28 cellular contexts compared by ENCODE assay signal in genomic region chr2:60453896-60454295, GRCh38.
DNase-seq lines count a peak whose midpoint lies in the region; ATAC-seq and TF ChIP-seq lines count a peak whose summit lies in the region.
"Had no signal": no experiment of that assay in that cellular context is flagged by ENCODE, and none has a peak within 500 bp of the region (broad histone marks: within the 10 kb centered on the region; RNA-seq: fewer than 3 reads in every experiment).

No MANE protein-coding gene starts in this region.

- 0 out of 2 replicates have a peak, but pooled peaks cover 5% of the 10 kb centered on the region for H3F3A ChIP-seq in GM23338 (replicated peaks; ENCODE audit: low read depth)

- H3K4me3 ChIP-seq in GM23338 (0 out of 2 replicates have a peak overlapping the region, but pooled peaks have one; percentile 17), liver (ENCODE audit: low read depth in 1 of 3, low read length in 3 of 3) (no peak overlapping the region), retinal pigment epithelial cell (ENCODE audit: low read length) (no peak overlapping the region), transverse colon (no peak overlapping the region)
- H3K4me3 ChIP-seq: BLaER1, dorsolateral prefrontal cortex, lower lobe of right lung, thyroid gland had no signal

- in situ Hi-C loops in transverse colon (cut with MboI; ENCODE audit: low pct_ligation_motif_present in 1 of 4, low pct_unique_long_range_greater_than_20kb in 1 of 4, low sequenced_read_pairs in 3 of 4), result no loop called here

- H3K27me3 Mint-ChIP-seq in GM23338 (ENCODE audit: insufficient read depth, low read depth, poor library complexity) (peaks cover 7% of the 10 kb centered on the region), brain (no peaks in the 10 kb centered on the region)
- H3K27me3 Mint-ChIP-seq in activated CD4-positive, alpha-beta memory T cell treated with anti-CD3 and anti-CD28 coated beads, Interleukin-2, amount 10 ng/mL, durations not matched to agents 7 days and 5 days, result peaks cover 4% of the 10 kb centered on the region
- H3K27me3 Mint-ChIP-seq: activated naive CD8-positive, alpha-beta T cell treated with anti-CD3 and anti-CD28 coated beads, Interleukin-2, amount 50 U/mL, for 24 hours had no signal

- peak overlapping the region; percentile 72 for H3K4me2 ChIP-seq in GM23338
- H3K4me2 ChIP-seq: BLaER1 had no signal

- no peaks in the 10 kb centered on the region for H3K9me3 ChIP-seq in liver (ENCODE audit: control insufficient read depth in 4 of 4, low read length in 3 of 4)
- no peaks in the 10 kb centered on the region for H3K9me3 ChIP-seq in transverse colon
- H3K9me3 ChIP-seq: BLaER1, lower lobe of right lung, thyroid gland had no signal

- 86% methylated on average over 9 of the region's 9 CpGs for WGBS in liver
- WGBS in transverse colon (ENCODE audit: low coverage in 1 of 2), 2 donors, result 85 to 93% methylated on average over 9 of the region's 9 CpGs

- no peak for TF ChIP-seq RAD21 in liver (IDR thresholded peaks at IDR 0.05)

- H3K27me3 ChIP-seq in GM23338 (ENCODE audit: insufficient read depth), result no peaks in the 10 kb centered on the region
- H3K27me3 ChIP-seq in liver (ENCODE audit: control insufficient read depth in 4 of 4, insufficient read depth in 4 of 4, low read length in 3 of 4), result no peaks in the 10 kb centered on the region
- no peaks in the 10 kb centered on the region for H3K27me3 ChIP-seq in transverse colon
- H3K27me3 ChIP-seq: BLaER1, dorsolateral prefrontal cortex, thyroid gland had no signal

- H3K4me1 Mint-ChIP-seq in GM23338, result peaks cover 58% of the 10 kb centered on the region
- H3K4me1 Mint-ChIP-seq in brain, result peaks cover 25% of the 10 kb centered on the region
- H3K4me1 Mint-ChIP-seq in activated CD4-positive, alpha-beta memory T cell treated with anti-CD3 and anti-CD28 coated beads, Interleukin-2, amount 10 ng/mL, durations not matched to agents 7 days and 5 days, result no peaks in the 10 kb centered on the region
- H3K4me1 Mint-ChIP-seq: activated CD4-positive, alpha-beta T cell treated with anti-CD3 and anti-CD28 coated beads, Interleukin-2, amount 10 ng/mL, durations not matched to agents 24 days and 14 days had no signal

- POLR2A ChIA-PET in activated CD4-positive, alpha-beta memory T cell treated with anti-CD3 and anti-CD28 coated beads, Interleukin-2, amount 10 ng/mL, durations not matched to agents 7 days and 5 days (lab: Charles Lee), result no interaction called here

- H3K9me2 ChIP-seq in GM23338 (ENCODE audit: insufficient read depth), result no peaks in the 10 kb centered on the region

- CTCF ChIA-PET in activated CD4-positive, alpha-beta memory T cell treated with anti-CD3 and anti-CD28 coated beads, Interleukin-2, amount 10 ng/mL, durations not matched to agents 7 days and 5 days (lab: Charles Lee), result no interaction called here

- TF ChIP-seq EP300 in transverse colon (IDR thresholded peaks at IDR 0.05; ENCODE audit: low read depth), result no peak

- no peak for DNase-seq in GM23338 (ENCODE audit: low spot score)
- peak; percentile 24 for DNase-seq in retinal pigment epithelial cell (ENCODE audit: low read depth)
- no peak for DNase-seq in transverse colon
- no peak for DNase-seq in Kasumi-1 (lab: John Stamatoyannopoulos, UW)
- no peak for DNase-seq in activated CD4-positive, alpha-beta memory T cell treated with anti-CD3 and anti-CD28 coated beads, Interleukin-2, amount 10 ng/mL, durations not matched to agents 7 days and 5 days
- DNase-seq: activated CD4-positive, alpha-beta T cell treated with anti-CD3 and anti-CD28 coated beads, Interleukin-2, amount 10 ng/mL, durations not matched to agents 24 days and 14 days; activated naive CD8-positive, alpha-beta T cell treated with anti-CD3 and anti-CD28 coated beads, Interleukin-2, amount 50 U/mL, for 24 hours; activated T-cell treated with anti-CD3 and anti-CD28 coated beads, Interleukin-2, amount 50 U/mL, for 4 hours; cerebellar nuclear complex; DMS153; dorsolateral prefrontal cortex; KG1; kidney glomerular epithelial cell; lower lobe of right lung; NCI-H1436 treated with DMSO at 0.1 percent for 48 hours; NCI-H510A; posterior cingulate gyrus; SHP77 treated with DMSO at 0.1 percent for 48 hours; stimulated activated CD4-positive, alpha-beta T cell treated with anti-CD3 and anti-CD28 coated beads, Interleukin-4, amount 100 ng/mL, for 4 hours; stimulated activated naive CD4-positive, alpha-beta T cell treated with Interleukin-2 at 50 U/mL for 16 hours; thyroid gland had no signal

- intact Hi-C loops in transverse colon (cut with DNase I; ENCODE audit: low total_unique reads), result no loop called here

- peak; percentile 20 for ATAC-seq in GM23338
- ATAC-seq in HG03457 (IDR thresholded peaks at IDR 0.05; ENCODE audit: unreplicated experiment), result no peak
- ATAC-seq: activated naive CD8-positive, alpha-beta T cell treated with anti-CD3 and anti-CD28 coated beads, Interleukin-2, amount 50 U/mL, for 24 hours; activated T-cell treated with anti-CD3 and anti-CD28 coated beads, Interleukin-2, amount 50 U/mL, for 4 hours; sciatic nerve had no signal

- H3K36me3 Mint-ChIP-seq in GM23338 (ENCODE audit: low read depth), result peaks cover 4% of the 10 kb centered on the region; the same call in 1 of the 3 replicates
- H3K36me3 Mint-ChIP-seq in brain, result peaks cover 54% of the 10 kb centered on the region
- no peaks in the 10 kb centered on the region for H3K36me3 Mint-ChIP-seq in activated CD4-positive, alpha-beta memory T cell treated with anti-CD3 and anti-CD28 coated beads, Interleukin-2, amount 10 ng/mL, durations not matched to agents 7 days and 5 days (ENCODE audit: low read depth)

- TF ChIP-seq POLR2A in transverse colon (IDR thresholded peaks at IDR 0.05), result no peak

- H3K9me3 Mint-ChIP-seq in GM23338 (no peaks in the 10 kb centered on the region), brain (peaks cover 0 to 9% (median 4%) of the 10 kb centered on the region in 5 experiments)
- no peaks in the 10 kb centered on the region for H3K9me3 Mint-ChIP-seq in activated CD4-positive, alpha-beta memory T cell treated with anti-CD3 and anti-CD28 coated beads, Interleukin-2, amount 10 ng/mL, durations not matched to agents 7 days and 5 days
- H3K9me3 Mint-ChIP-seq: activated CD4-positive, alpha-beta T cell treated with anti-CD3 and anti-CD28 coated beads, Interleukin-2, amount 10 ng/mL, durations not matched to agents 24 days and 14 days; activated naive CD8-positive, alpha-beta T cell treated with anti-CD3 and anti-CD28 coated beads, Interleukin-2, amount 50 U/mL, for 24 hours; activated T-cell treated with anti-CD3 and anti-CD28 coated beads, Interleukin-2, amount 50 U/mL, for 4 hours; T-helper 2 cell treated with Interferon-gamma antibody and Interleukin-4, amounts not matched to agents 5 μg/mL and 100 μg/mL, for 36 hours had no signal

- peak overlapping the region; percentile 81 for H3K27ac ChIP-seq in GM23338 (ENCODE audit: low read depth)
- no peak overlapping the region for H3K27ac ChIP-seq in liver (ENCODE audit: low read depth in 1 of 2, low read length in 2 of 2)
- H3K27ac ChIP-seq in transverse colon, result no peak overlapping the region
- H3K27ac ChIP-seq: BLaER1, dorsolateral prefrontal cortex, lower lobe of right lung, thyroid gland had no signal

- H2AFZ ChIP-seq in GM23338, result no peak overlapping the region

- no peaks in the 10 kb centered on the region for H3K36me3 ChIP-seq in GM23338 (ENCODE audit: insufficient read depth)
- H3K36me3 ChIP-seq in liver (ENCODE audit: control insufficient read depth in 4 of 4, insufficient read depth in 3 of 4, low read depth in 1 of 4, low read length in 3 of 4), result no peaks in the 10 kb centered on the region
- peaks cover 0 to 4% (median 0%) of the 10 kb centered on the region in 4 donors for H3K36me3 ChIP-seq in transverse colon
- H3K36me3 ChIP-seq: lower lobe of right lung, thyroid gland had no signal

- H3K4me3 Mint-ChIP-seq in GM23338 (no peak overlapping the region), brain (no peak overlapping the region)
- H3K4me3 Mint-ChIP-seq in activated CD4-positive, alpha-beta memory T cell treated with anti-CD3 and anti-CD28 coated beads, Interleukin-2, amount 10 ng/mL, durations not matched to agents 7 days and 5 days, result no peak overlapping the region
- H3K4me3 Mint-ChIP-seq: activated CD4-positive, alpha-beta T cell treated with anti-CD3 and anti-CD28 coated beads, Interleukin-2, amount 10 ng/mL, durations not matched to agents 24 days and 14 days; activated naive CD8-positive, alpha-beta T cell treated with anti-CD3 and anti-CD28 coated beads, Interleukin-2, amount 50 U/mL, for 24 hours; activated T-cell treated with anti-CD3 and anti-CD28 coated beads, Interleukin-2, amount 50 U/mL, for 4 hours; neural crest cell; T-helper 2 cell treated with Interferon-gamma antibody and Interleukin-4, amounts not matched to agents 5 μg/mL and 100 μg/mL, for 36 hours had no signal

- peaks cover 14% of the 10 kb centered on the region for H3K79me2 ChIP-seq in GM23338 (replicated peaks; ENCODE audit: insufficient read depth)

- H4K20me1 ChIP-seq in GM23338 (replicated peaks; ENCODE audit: insufficient read depth), result no peaks in the 10 kb centered on the region

- peaks cover 48% of the 10 kb centered on the region for H3K4me1 ChIP-seq in GM23338 (ENCODE audit: insufficient read depth)
- H3K4me1 ChIP-seq in liver (ENCODE audit: control insufficient read depth in 4 of 4, insufficient read depth in 4 of 4, low read length in 3 of 4), result no peaks in the 10 kb centered on the region
- no peaks in the 10 kb centered on the region for H3K4me1 ChIP-seq in transverse colon
- H3K4me1 ChIP-seq: BLaER1, lower lobe of right lung, thyroid gland had no signal

- no peak overlapping the region for H3K9ac ChIP-seq in liver (ENCODE audit: low read depth in 1 of 2, low read length in 2 of 2)
- H3K9ac ChIP-seq: BLaER1 had no signal

- TF ChIP-seq CTCF in GM23338 (conservative IDR thresholded peaks at IDR 0.05; ENCODE audit: low read depth in 2 of 2) (no peak), brain (conservative IDR thresholded peaks at IDR 0.05) (no peak), liver (IDR thresholded peaks at IDR 0.05; ENCODE audit: low read depth, low read length, missing input control) (no peak), retinal pigment epithelial cell (conservative IDR thresholded peaks at IDR 0.05; ENCODE audit: low read depth, low read length) (no peak), transverse colon (IDR thresholded peaks at IDR 0.05) (no peak)

- H3K27ac Mint-ChIP-seq in GM23338 (peak overlapping the region; percentile 84), brain (peak overlapping the region in 3 of 5 experiments; percentile 3 to 18 (median 10))
- no peak overlapping the region for H3K27ac Mint-ChIP-seq in activated CD4-positive, alpha-beta memory T cell treated with anti-CD3 and anti-CD28 coated beads, Interleukin-2, amount 10 ng/mL, durations not matched to agents 7 days and 5 days
- H3K27ac Mint-ChIP-seq: activated CD4-positive, alpha-beta T cell treated with anti-CD3 and anti-CD28 coated beads, Interleukin-2, amount 10 ng/mL, durations not matched to agents 24 days and 14 days; activated naive CD8-positive, alpha-beta T cell treated with anti-CD3 and anti-CD28 coated beads, Interleukin-2, amount 50 U/mL, for 24 hours; T-helper 2 cell treated with Interferon-gamma antibody and Interleukin-4, amounts not matched to agents 5 μg/mL and 100 μg/mL, for 36 hours had no signal

TF ChIP-seq in GM23338, 12 proteins besides CTCF, POLR2A, EP300 and RAD21 (continues in another document):
- no peak for TF ChIP-seq ZNF114 (CRISPR knock-in tag; IDR thresholded peaks at IDR 0.05)

TF ChIP-seq in liver, 16 proteins besides CTCF, POLR2A, EP300 and RAD21 (continues in another document):
- TF ChIP-seq JUND (IDR thresholded peaks at IDR 0.05), result peak in 1 of 2 donors; percentile 56
